ENCODE assay signal across 1 cellular context in the genomic region with DNA sequence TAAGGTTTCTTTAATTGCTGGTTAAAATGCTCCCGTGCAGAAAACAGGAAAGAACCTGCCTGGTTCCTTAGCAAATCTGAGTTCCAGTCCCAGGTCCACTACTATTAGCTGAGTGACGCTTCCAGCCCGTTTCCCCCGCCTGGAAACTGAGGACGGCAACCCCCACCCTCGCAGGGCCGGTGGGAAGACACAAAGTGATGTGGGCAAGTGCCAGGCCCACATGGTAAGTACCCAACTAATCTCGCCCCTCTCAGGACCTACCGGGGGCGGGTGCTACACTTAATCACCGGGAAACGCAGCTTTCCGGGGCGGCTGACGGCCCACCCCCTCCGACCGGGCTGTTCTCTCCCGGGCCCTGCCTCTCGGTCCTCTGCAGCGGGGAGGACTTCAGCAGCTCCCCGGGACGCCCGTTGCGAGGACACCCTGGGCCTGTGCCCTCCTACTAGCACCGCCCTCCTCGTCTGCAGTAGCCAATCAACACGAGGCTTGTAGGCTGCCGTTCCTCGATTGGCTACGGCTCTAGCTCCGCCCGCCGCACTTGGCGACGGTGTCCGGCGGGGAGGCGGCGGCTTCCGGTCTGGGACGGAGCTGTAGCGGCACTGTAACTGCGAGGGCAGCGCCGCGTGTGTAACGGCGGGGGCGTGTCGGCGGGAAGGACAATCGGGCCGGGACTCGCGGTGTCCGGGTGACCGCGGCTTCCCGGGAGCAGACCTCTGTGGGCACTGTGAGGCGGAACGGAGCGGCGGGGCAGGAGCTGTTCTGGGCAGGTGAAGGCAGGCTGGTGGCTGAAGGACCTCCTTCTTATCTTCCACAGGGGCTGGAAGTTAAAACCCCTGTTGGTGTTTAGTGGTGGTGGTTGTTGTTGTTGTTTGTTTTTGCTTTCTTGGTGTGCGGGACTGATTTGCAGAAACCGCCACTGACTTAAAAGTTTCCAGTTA.
TF ChIP-seq lines count a peak whose summit lies in the region.

A gene with protein sequence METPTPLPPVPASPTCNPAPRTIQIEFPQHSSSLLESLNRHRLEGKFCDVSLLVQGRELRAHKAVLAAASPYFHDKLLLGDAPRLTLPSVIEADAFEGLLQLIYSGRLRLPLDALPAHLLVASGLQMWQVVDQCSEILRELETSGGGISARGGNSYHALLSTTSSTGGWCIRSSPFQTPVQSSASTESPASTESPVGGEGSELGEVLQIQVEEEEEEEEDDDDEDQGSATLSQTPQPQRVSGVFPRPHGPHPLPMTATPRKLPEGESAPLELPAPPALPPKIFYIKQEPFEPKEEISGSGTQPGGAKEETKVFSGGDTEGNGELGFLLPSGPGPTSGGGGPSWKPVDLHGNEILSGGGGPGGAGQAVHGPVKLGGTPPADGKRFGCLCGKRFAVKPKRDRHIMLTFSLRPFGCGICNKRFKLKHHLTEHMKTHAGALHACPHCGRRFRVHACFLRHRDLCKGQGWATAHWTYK (plus strand): TSS at position 568 of the 938 bp plus-strand sequence. CDS start 525 bp downstream, outside the sequence.

TF ChIP-seq in K562, 482 proteins besides CTCF, POLR2A, EP300 and RAD21 (continued from another document and continues in another):
- TF ChIP-seq ZNF212 (CRISPR knock-in tag; IDR thresholded peaks at IDR 0.05) (no peak), MTF1 (CRISPR knock-in tag; IDR thresholded peaks at IDR 0.05; ENCODE audit: borderline replicate concordance) (no peak), KDM1A (IDR thresholded peaks at IDR 0.05) (no peak; a peak in 2 of 4 replicates), ZNF699 (CRISPR knock-in tag; IDR thresholded peaks at IDR 0.05; ENCODE audit: insufficient replicate concordance) (no peak), KLF16 (IDR thresholded peaks at IDR 0.05) (no peak), ZBTB7A (IDR thresholded peaks at IDR 0.05; ENCODE audit: borderline replicate concordance, control insufficient read depth, low read depth, low read length) (no peak), FIP1L1 (IDR thresholded peaks at IDR 0.05; ENCODE audit: low read depth, low read length, poor library complexity, severe bottlenecking) (no peak), ATF1 (CRISPR knock-in tag; IDR thresholded peaks at IDR 0.05) (peak; percentile 65), ATF1 (tag; IDR thresholded peaks at IDR 0.05) (peak; percentile 95), ZNF551 (CRISPR knock-in tag; IDR thresholded peaks at IDR 0.05) (no peak), ZEB2 (IDR thresholded peaks at IDR 0.05) (no peak), SRSF7 (optimal IDR thresholded peaks at IDR 0.05; ENCODE audit: low read depth, low read length) (no peak), HDAC1 (IDR thresholded peaks at IDR 0.05) (peak; percentile 58 to 98; a peak in 3 of 4 replicates), EWSR1 (IDR thresholded peaks at IDR 0.05; ENCODE audit: borderline replicate concordance, low read depth, partially characterized antibody) (no peak), TARDBP (IDR thresholded peaks at IDR 0.05) (peak; percentile 61; the same call in 1 of the 2 replicates), ZNF133 (CRISPR knock-in tag; IDR thresholded peaks at IDR 0.05) (no peak), ZC3H11A (IDR thresholded peaks at IDR 0.05; ENCODE audit: low read depth, low read length) (no peak)
- TF ChIP-seq, protein P1, sequence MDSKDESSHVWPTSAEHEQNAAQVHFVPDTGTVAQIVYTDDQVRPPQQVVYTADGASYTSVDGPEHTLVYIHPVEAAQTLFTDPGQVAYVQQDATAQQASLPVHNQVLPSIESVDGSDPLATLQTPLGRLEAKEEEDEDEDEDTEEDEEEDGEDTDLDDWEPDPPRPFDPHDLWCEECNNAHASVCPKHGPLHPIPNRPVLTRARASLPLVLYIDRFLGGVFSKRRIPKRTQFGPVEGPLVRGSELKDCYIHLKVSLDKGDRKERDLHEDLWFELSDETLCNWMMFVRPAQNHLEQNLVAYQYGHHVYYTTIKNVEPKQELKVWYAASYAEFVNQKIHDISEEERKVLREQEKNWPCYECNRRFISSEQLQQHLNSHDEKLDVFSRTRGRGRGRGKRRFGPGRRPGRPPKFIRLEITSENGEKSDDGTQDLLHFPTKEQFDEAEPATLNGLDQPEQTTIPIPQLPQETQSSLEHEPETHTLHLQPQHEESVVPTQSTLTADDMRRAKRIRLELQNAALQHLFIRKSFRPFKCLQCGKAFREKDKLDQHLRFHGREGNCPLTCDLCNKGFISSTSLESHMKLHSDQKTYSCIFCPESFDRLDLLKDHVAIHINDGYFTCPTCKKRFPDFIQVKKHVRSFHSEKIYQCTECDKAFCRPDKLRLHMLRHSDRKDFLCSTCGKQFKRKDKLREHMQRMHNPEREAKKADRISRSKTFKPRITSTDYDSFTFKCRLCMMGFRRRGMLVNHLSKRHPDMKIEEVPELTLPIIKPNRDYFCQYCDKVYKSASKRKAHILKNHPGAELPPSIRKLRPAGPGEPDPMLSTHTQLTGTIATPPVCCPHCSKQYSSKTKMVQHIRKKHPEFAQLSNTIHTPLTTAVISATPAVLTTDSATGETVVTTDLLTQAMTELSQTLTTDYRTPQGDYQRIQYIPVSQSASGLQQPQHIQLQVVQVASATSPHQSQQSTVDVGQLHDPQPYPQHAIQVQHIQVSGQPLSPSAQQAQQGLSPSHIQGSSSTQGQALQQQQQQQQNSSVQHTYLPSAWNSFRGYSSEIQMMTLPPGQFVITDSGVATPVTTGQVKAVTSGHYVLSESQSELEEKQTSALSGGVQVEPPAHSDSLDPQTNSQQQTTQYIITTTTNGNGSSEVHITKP (IDR thresholded peaks at IDR 0.05; ENCODE audit: partially characterized antibody) = peak; percentile 25
- TF ChIP-seq, protein P2, sequence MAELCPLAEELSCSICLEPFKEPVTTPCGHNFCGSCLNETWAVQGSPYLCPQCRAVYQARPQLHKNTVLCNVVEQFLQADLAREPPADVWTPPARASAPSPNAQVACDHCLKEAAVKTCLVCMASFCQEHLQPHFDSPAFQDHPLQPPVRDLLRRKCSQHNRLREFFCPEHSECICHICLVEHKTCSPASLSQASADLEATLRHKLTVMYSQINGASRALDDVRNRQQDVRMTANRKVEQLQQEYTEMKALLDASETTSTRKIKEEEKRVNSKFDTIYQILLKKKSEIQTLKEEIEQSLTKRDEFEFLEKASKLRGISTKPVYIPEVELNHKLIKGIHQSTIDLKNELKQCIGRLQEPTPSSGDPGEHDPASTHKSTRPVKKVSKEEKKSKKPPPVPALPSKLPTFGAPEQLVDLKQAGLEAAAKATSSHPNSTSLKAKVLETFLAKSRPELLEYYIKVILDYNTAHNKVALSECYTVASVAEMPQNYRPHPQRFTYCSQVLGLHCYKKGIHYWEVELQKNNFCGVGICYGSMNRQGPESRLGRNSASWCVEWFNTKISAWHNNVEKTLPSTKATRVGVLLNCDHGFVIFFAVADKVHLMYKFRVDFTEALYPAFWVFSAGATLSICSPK (IDR thresholded peaks at IDR 0.05; ENCODE audit: borderline replicate concordance) = peak; percentile 69; the same call in 1 of the 2 replicates
- TF ChIP-seq, protein P3, sequence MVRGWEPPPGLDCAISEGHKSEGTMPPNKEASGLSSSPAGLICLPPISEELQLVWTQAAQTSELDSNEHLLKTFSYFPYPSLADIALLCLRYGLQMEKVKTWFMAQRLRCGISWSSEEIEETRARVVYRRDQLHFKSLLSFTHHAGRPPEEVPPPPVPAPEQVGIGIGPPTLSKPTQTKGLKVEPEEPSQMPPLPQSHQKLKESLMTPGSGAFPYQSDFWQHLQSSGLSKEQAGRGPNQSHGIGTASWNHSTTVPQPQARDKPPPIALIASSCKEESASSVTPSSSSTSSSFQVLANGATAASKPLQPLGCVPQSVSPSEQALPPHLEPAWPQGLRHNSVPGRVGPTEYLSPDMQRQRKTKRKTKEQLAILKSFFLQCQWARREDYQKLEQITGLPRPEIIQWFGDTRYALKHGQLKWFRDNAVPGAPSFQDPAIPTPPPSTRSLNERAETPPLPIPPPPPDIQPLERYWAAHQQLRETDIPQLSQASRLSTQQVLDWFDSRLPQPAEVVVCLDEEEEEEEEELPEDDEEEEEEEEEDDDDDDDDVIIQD (CRISPR knock-in tag; IDR thresholded peaks at IDR 0.05) = 0 out of 2 replicates have a peak, but pooled peaks have one; percentile 29
- TF ChIP-seq, protein P4, sequence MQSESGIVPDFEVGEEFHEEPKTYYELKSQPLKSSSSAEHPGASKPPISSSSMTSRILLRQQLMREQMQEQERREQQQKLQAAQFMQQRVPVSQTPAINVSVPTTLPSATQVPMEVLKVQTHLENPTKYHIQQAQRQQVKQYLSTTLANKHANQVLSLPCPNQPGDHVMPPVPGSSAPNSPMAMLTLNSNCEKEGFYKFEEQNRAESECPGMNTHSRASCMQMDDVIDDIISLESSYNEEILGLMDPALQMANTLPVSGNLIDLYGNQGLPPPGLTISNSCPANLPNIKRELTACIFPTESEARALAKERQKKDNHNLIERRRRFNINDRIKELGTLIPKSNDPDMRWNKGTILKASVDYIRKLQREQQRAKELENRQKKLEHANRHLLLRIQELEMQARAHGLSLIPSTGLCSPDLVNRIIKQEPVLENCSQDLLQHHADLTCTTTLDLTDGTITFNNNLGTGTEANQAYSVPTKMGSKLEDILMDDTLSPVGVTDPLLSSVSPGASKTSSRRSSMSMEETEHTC (IDR thresholded peaks at IDR 0.05) = no peak
- TF ChIP-seq, protein P5, sequence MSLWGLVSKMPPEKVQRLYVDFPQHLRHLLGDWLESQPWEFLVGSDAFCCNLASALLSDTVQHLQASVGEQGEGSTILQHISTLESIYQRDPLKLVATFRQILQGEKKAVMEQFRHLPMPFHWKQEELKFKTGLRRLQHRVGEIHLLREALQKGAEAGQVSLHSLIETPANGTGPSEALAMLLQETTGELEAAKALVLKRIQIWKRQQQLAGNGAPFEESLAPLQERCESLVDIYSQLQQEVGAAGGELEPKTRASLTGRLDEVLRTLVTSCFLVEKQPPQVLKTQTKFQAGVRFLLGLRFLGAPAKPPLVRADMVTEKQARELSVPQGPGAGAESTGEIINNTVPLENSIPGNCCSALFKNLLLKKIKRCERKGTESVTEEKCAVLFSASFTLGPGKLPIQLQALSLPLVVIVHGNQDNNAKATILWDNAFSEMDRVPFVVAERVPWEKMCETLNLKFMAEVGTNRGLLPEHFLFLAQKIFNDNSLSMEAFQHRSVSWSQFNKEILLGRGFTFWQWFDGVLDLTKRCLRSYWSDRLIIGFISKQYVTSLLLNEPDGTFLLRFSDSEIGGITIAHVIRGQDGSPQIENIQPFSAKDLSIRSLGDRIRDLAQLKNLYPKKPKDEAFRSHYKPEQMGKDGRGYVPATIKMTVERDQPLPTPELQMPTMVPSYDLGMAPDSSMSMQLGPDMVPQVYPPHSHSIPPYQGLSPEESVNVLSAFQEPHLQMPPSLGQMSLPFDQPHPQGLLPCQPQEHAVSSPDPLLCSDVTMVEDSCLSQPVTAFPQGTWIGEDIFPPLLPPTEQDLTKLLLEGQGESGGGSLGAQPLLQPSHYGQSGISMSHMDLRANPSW (CRISPR knock-in tag; IDR thresholded peaks at IDR 0.05) = no peak
- TF ChIP-seq, protein P6, sequence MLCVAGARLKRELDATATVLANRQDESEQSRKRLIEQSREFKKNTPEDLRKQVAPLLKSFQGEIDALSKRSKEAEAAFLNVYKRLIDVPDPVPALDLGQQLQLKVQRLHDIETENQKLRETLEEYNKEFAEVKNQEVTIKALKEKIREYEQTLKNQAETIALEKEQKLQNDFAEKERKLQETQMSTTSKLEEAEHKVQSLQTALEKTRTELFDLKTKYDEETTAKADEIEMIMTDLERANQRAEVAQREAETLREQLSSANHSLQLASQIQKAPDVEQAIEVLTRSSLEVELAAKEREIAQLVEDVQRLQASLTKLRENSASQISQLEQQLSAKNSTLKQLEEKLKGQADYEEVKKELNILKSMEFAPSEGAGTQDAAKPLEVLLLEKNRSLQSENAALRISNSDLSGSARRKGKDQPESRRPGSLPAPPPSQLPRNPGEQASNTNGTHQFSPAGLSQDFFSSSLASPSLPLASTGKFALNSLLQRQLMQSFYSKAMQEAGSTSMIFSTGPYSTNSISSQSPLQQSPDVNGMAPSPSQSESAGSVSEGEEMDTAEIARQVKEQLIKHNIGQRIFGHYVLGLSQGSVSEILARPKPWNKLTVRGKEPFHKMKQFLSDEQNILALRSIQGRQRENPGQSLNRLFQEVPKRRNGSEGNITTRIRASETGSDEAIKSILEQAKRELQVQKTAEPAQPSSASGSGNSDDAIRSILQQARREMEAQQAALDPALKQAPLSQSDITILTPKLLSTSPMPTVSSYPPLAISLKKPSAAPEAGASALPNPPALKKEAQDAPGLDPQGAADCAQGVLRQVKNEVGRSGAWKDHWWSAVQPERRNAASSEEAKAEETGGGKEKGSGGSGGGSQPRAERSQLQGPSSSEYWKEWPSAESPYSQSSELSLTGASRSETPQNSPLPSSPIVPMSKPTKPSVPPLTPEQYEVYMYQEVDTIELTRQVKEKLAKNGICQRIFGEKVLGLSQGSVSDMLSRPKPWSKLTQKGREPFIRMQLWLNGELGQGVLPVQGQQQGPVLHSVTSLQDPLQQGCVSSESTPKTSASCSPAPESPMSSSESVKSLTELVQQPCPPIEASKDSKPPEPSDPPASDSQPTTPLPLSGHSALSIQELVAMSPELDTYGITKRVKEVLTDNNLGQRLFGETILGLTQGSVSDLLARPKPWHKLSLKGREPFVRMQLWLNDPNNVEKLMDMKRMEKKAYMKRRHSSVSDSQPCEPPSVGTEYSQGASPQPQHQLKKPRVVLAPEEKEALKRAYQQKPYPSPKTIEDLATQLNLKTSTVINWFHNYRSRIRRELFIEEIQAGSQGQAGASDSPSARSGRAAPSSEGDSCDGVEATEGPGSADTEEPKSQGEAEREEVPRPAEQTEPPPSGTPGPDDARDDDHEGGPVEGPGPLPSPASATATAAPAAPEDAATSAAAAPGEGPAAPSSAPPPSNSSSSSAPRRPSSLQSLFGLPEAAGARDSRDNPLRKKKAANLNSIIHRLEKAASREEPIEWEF (CRISPR knock-in tag; IDR thresholded peaks at IDR 0.05) = no peak
- TF ChIP-seq, protein P7, sequence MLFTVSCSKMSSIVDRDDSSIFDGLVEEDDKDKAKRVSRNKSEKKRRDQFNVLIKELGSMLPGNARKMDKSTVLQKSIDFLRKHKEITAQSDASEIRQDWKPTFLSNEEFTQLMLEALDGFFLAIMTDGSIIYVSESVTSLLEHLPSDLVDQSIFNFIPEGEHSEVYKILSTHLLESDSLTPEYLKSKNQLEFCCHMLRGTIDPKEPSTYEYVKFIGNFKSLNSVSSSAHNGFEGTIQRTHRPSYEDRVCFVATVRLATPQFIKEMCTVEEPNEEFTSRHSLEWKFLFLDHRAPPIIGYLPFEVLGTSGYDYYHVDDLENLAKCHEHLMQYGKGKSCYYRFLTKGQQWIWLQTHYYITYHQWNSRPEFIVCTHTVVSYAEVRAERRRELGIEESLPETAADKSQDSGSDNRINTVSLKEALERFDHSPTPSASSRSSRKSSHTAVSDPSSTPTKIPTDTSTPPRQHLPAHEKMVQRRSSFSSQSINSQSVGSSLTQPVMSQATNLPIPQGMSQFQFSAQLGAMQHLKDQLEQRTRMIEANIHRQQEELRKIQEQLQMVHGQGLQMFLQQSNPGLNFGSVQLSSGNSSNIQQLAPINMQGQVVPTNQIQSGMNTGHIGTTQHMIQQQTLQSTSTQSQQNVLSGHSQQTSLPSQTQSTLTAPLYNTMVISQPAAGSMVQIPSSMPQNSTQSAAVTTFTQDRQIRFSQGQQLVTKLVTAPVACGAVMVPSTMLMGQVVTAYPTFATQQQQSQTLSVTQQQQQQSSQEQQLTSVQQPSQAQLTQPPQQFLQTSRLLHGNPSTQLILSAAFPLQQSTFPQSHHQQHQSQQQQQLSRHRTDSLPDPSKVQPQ (CRISPR knock-in tag; IDR thresholded peaks at IDR 0.05; ENCODE audit: borderline replicate concordance) = no peak
- TF ChIP-seq, protein P8, sequence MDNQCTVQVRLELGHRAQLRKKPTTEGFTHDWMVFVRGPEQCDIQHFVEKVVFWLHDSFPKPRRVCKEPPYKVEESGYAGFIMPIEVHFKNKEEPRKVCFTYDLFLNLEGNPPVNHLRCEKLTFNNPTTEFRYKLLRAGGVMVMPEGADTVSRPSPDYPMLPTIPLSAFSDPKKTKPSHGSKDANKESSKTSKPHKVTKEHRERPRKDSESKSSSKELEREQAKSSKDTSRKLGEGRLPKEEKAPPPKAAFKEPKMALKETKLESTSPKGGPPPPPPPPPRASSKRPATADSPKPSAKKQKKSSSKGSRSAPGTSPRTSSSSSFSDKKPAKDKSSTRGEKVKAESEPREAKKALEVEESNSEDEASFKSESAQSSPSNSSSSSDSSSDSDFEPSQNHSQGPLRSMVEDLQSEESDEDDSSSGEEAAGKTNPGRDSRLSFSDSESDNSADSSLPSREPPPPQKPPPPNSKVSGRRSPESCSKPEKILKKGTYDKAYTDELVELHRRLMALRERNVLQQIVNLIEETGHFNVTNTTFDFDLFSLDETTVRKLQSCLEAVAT (IDR thresholded peaks at IDR 0.05) = 0 out of 4 replicates have a peak, but pooled peaks of 1 of the 2 experiments have one; percentile 36
